In the genomic region with DNA sequence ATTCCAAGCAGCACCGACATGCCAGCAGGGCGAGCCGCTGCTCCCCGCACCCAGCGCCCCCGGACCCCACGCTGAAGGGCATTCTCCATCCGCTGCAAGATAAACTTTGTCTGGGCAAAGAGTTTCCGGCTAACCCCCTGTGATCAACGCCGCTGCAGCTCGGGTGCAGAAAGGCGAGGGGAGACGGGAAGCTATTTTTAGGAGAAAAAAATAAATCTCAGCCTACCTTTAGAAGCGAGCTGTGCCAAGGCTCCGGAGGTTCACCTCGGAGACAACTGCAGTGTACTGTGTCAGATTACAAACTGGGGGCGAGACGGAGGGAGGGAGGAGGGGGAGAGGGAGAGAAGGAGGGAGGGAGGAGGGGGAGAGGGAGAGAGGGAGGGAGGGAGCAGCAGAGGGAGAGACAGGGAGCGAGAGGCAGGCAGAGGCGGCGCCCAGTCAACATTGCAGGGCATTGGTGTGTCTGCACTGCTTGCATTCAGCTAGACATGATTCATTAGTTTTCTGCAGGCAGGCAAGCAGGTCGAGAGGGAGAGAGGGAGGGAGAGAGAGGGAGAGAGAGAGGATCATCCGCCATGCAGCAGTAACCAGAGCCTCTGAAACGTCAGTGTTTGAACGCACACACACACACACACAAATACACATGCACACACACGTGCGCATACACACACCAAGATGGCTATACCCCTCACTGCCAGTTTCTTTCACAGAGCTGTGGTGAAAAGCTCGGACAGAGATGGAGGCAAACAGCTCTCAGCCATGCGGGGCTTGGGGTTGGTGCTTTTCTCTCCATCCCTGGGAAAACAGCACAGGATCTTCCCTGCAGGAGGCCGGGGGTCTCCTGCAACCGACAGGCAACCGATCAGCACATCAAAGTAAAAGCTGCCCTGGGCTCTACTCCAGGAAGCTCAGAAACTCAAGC, we compare ENCODE assay signal across 7 cellular contexts. TPM values are rescaled to one million over a fixed set of nuclear protein-coding genes. Genes with fewer than 3 reads are reported as not detected.
DNase-seq lines count a peak whose midpoint lies in the region; ATAC-seq and TF ChIP-seq lines count a peak whose summit lies in the region.

A gene with protein sequence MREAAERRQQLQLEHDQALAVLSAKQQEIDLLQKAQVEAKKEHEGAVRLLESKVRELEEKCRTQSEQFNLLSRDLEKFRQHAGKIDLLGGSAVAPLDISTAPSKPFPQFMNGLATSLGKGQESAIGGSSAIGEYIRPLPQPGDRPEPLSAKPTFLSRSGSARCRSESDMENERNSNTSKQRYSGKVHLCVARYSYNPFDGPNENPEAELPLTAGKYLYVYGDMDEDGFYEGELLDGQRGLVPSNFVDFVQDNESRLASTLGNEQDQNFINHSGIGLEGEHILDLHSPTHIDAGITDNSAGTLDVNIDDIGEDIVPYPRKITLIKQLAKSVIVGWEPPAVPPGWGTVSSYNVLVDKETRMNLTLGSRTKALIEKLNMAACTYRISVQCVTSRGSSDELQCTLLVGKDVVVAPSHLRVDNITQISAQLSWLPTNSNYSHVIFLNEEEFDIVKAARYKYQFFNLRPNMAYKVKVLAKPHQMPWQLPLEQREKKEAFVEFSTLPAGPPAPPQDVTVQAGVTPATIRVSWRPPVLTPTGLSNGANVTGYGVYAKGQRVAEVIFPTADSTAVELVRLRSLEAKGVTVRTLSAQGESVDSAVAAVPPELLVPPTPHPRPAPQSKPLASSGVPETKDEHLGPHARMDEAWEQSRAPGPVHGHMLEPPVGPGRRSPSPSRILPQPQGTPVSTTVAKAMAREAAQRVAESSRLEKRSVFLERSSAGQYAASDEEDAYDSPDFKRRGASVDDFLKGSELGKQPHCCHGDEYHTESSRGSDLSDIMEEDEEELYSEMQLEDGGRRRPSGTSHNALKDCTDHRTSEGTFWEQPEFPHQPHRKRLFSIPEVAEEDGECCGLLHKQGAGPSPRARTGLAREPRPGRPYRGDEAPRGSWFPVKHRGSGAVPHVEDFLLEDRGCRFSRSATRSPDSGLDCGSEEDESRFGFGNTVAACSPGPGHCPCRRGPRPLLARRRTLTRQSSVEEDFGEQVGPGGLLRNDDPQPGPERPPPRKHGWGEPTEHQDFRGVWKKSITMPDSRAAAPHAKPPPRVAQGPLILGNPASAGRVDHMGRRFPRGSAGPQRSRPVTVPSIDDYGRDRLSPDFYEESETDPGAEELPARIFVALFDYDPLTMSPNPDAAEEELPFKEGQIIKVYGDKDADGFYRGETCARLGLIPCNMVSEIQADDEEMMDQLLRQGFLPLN (N-terminal part only) (minus strand): TSS at position 304 of the 922 bp plus-strand sequence. CDS start 237,286 bp downstream, outside the sequence.

- WGBS in upper lobe of left lung, 2 donors, result 2% methylated on average over 28 to 33 of the region's 33 CpGs

- no peak for TF ChIP-seq CTCF in upper lobe of left lung (IDR thresholded peaks at IDR 0.05)
- TF ChIP-seq CTCF in GM10266 (IDR thresholded peaks at IDR 0.05; ENCODE audit: control insufficient read depth, insufficient read depth, low read depth, missing control alignments), result no peak

- H3K27me3 ChIP-seq in upper lobe of left lung, result peaks cover 0 to 25% (median 11%) of the 10 kb centered on the region in 4 donors

- H3K4me1 ChIP-seq in upper lobe of left lung, result peaks cover 6 to 25% (median 17%) of the 10 kb centered on the region in 4 donors

- H3K9me3 ChIP-seq in upper lobe of left lung, result peaks cover 0 to 5% (median 5%) of the 10 kb centered on the region in 4 donors

- ATAC-seq in HG02938 (IDR thresholded peaks at IDR 0.05; ENCODE audit: unreplicated experiment), result peak; percentile 37
- no peak for ATAC-seq in upper lobe of left lung (ENCODE audit: low FRiP score in 2 of 2)
- ATAC-seq in HG03521 (IDR thresholded peaks at IDR 0.05; ENCODE audit: unreplicated experiment), result no peak

- no peak for TF ChIP-seq POLR2A in upper lobe of left lung (IDR thresholded peaks at IDR 0.05)

- no peak within 1 kb of the TSS for H3K27ac ChIP-seq in upper lobe of left lung

- intact Hi-C loops in posterior vena cava (cut with DNase I), result no loop called here

- no peaks in the 10 kb centered on the region for H3K36me3 ChIP-seq in upper lobe of left lung

- peak; percentile 56 for DNase-seq in NCI-H774 (lab: John Stamatoyannopoulos, UW)
- DNase-seq in fibroblast of the conjunctiva (ENCODE audit: low read depth), result peak; percentile 6
- DNase-seq in posterior vena cava (ENCODE audit: low spot score), result peak; percentile 32
- DNase-seq in upper lobe of left lung, result no peak
- no peak for DNase-seq in GM10266 (ENCODE audit: extremely low spot score)

- TF ChIP-seq EP300 in upper lobe of left lung (IDR thresholded peaks at IDR 0.05), result no peak

- peak within 1 kb of the TSS in 2 of 4 donors; percentile 15 to 29 for H3K4me3 ChIP-seq in upper lobe of left lung

RNA-seq across cellular contexts. Expression of the gene that starts here (rescaled TPM):
- total RNA-seq in posterior vena cava (1 to 10 TPM; 1.3 to 1.7 TPM), upper lobe of left lung (1 to 10 TPM in 2 of 6 donors, under 1 TPM in 3, not detected in 1; 0.23 to 3.9 (median 0.44) TPM)

Comparison
In these comparisons a context has a peak if more than half of its experiments do, and no peak if none do; other contexts are left out.
1. DNase-seq: peak in NCI-H774 (single experiment), fibroblast of the conjunctiva (single experiment) and posterior vena cava (single experiment); none in upper lobe of left lung (0 of 2) and GM10266 (single experiment).